In the genomic region with DNA sequence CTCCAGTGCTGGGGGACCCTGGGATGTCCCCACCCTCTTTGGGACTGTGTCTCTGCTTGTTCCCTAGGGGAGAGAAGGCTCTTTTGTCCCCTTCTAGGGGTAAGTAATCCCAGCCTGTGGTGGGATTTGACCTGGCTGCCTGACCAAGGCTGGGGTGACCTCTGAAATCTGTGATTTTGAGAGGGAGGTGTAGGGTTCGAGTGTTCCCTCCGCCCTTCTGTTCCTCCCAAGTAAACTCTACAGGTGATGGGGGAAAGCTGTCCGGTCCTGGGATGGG, we compare ENCODE assay signal across 1 cellular context.
TF ChIP-seq lines count a peak whose summit lies in the region.

No MANE protein-coding gene starts in this region.

TF ChIP-seq in GM23338, 12 proteins besides CTCF, POLR2A, EP300 and RAD21 (continued from another document):
- no peak for TF ChIP-seq ZNF462 (CRISPR knock-in tag; IDR thresholded peaks at IDR 0.05)
- no peak for TF ChIP-seq EZH2 (IDR thresholded peaks at IDR 0.05; ENCODE audit: low read depth, unreplicated experiment)
- TF ChIP-seq STAT1 (IDR thresholded peaks at IDR 0.05; ENCODE audit: unreplicated experiment), result no peak
- no peak for TF ChIP-seq ZNF114 (CRISPR knock-in tag; IDR thresholded peaks at IDR 0.05)
- TF ChIP-seq NANOG (IDR thresholded peaks at IDR 0.05; ENCODE audit: borderline replicate concordance), result no peak
- no peak for TF ChIP-seq REST (IDR thresholded peaks at IDR 0.05; ENCODE audit: unreplicated experiment)
- no peak for TF ChIP-seq EZH2phosphoT487 (IDR thresholded peaks at IDR 0.05; ENCODE audit: unreplicated experiment)
